8 cellular contexts compared by ENCODE assay signal in the genomic region with DNA sequence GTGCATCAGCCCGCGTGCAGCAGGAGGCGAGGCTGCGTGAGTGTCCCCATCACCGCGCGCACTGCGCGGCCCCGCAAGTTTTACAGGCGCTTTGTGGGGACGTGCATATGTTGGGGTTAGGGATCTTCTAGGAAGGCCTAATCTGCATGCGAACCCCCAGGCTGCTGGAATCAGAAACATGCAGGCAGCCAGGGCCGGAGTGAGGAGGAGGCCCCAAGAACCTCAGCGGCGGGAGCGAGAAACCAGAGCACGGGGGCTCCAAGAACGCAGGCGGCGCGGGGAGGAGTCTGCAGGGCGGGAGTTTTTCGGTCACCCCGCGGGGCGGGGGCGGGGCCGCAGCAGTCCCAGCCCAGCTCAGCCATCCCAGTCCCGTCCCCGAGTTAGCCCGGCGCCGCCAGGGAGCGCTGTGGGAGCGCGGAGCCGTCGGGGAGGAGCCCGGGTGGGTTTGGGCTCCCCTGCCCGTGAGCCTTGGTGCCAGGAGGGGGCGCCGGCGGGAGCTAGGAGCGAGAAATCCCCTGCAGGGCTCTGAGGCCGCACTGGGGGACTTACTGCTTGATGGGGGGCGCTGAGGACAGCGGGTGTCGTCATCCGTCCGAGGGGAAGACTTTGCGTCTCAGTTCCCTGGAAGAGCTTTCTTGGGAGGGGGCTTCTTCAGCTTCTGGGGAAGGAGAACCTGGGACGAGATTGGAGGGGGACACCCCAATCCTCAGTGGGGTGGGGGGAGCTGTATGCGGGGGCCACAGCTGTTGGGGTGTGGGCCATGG. TPM values are rescaled to one million over a fixed set of nuclear protein-coding genes. Genes with fewer than 3 reads are reported as not detected.
A peak's percentile ranks its signal among the peaks of the same experiment; 100 is the strongest.
DNase-seq lines count a peak whose midpoint lies in the region; ATAC-seq and TF ChIP-seq lines count a peak whose summit lies in the region.

No MANE protein-coding gene starts in this region.

- DNase-seq in AG08395 (ENCODE audit: low spot score) (peak; percentile 96), GM19238 (ENCODE audit: insufficient read length, low spot score) (peak; percentile 97), HT1080 (ENCODE audit: low read depth) (peak; percentile 87), NOMO-1 (lab: John Stamatoyannopoulos, UW; ENCODE audit: unreplicated experiment in 2 of 2) (peak; percentile 92 to 94), mesothelial cell of epicardium (ENCODE audit: low spot score in 2 of 2, unreplicated experiment in 2 of 2) (peak; percentile 89 to 98)
- peak; percentile 77 for DNase-seq in activated CD8-positive, alpha-beta memory T cell treated with anti-CD3 and anti-CD28 coated beads for 1 hour (ENCODE audit: extremely low read depth in 1 of 2, low read depth in 1 of 2)
- DNase-seq in effector memory CD8-positive, alpha-beta T cell, result peak; percentile 87 to 90 (median 90)
- DNase-seq in stimulated activated CD8-positive, alpha-beta memory T cell treated with anti-CD3 and anti-CD28 coated beads, Interleukin-4, amount 100 ng/mL, for 24 hours (ENCODE audit: low read depth), result peak; percentile 90

- peak; percentile 78 for TF ChIP-seq CTCF in mesothelial cell of epicardium (IDR thresholded peaks at IDR 0.05; ENCODE audit: unreplicated experiment)

- peak overlapping the region; percentile 8 to 90 for H3K27ac Mint-ChIP-seq in effector memory CD8-positive, alpha-beta T cell
- H3K27ac Mint-ChIP-seq in mesothelial cell of epicardium, result peak overlapping the region; percentile 64

- peaks cover 24 to 53% of the 10 kb centered on the region in 2 donors for H3K27me3 Mint-ChIP-seq in effector memory CD8-positive, alpha-beta T cell
- H3K27me3 Mint-ChIP-seq in mesothelial cell of epicardium (ENCODE audit: low read depth), result peaks cover 47% of the 10 kb centered on the region

- peak overlapping the region; percentile 77 to 87 for H3K4me3 Mint-ChIP-seq in effector memory CD8-positive, alpha-beta T cell
- H3K4me3 Mint-ChIP-seq in mesothelial cell of epicardium, result peak overlapping the region; percentile 60

- peaks cover 4% of the 10 kb centered on the region for H3K36me3 Mint-ChIP-seq in effector memory CD8-positive, alpha-beta T cell (ENCODE audit: insufficient read depth)
- H3K36me3 Mint-ChIP-seq in mesothelial cell of epicardium, result no peaks in the 10 kb centered on the region

- H3K9me3 Mint-ChIP-seq in effector memory CD8-positive, alpha-beta T cell, result no peaks in the 10 kb centered on the region
- H3K9me3 Mint-ChIP-seq in mesothelial cell of epicardium, result no peaks in the 10 kb centered on the region

- peak; percentile 94 for ATAC-seq in effector memory CD8-positive, alpha-beta T cell (replicated peaks)

- peaks cover 13 to 14% of the 10 kb centered on the region in 2 donors for H3K4me1 Mint-ChIP-seq in effector memory CD8-positive, alpha-beta T cell (ENCODE audit: low read depth in 2 of 2)
- H3K4me1 Mint-ChIP-seq in mesothelial cell of epicardium, result peaks cover 20% of the 10 kb centered on the region

RNA-seq across cellular contexts. Expression of a gene that starts 0.9 kb away (rescaled TPM):
- 0.53 TPM in 1 of 2 replicates, not detected in the other for total RNA-seq in HT1080 (2014; rRNA removed; shearing (Covaris generic))
- 0.07 TPM in 1 of 2 replicates, not detected in the other for polyA plus RNA-seq in HT1080 (2015; cell fraction: cytosol; rRNA removed)
- polyA plus RNA-seq in HT1080 (2015; cell fraction: nucleus; rRNA removed), result not detected in 2 replicates
- total RNA-seq in mesothelial cell of epicardium, result 1.7 to 2.8 TPM (median 2.4 TPM) in 3 replicates

RNA-seq across cellular contexts. Expression of a gene that starts 13.0 kb away (rescaled TPM):
- 56.5 and 71.8 TPM in 2 replicates for total RNA-seq in HT1080 (2014; rRNA removed; shearing (Covaris generic))
- polyA plus RNA-seq in HT1080 (2015; cell fraction: cytosol; rRNA removed), result 21.5 and 23.1 TPM in 2 replicates
- 87.7 and 99.9 TPM in 2 replicates for polyA plus RNA-seq in HT1080 (2015; cell fraction: nucleus; rRNA removed)
- 54.0 to 61.1 TPM (median 56.9 TPM) in 3 replicates for total RNA-seq in mesothelial cell of epicardium

RNA-seq across cellular contexts. Expression of a gene that starts 19.4 kb away (rescaled TPM):
- total RNA-seq in HT1080 (2014; rRNA removed; shearing (Covaris generic)), result 4.1 and 5.9 TPM in 2 replicates
- polyA plus RNA-seq in HT1080 (2015; cell fraction: cytosol; rRNA removed), result 0.92 and 1.0 TPM in 2 replicates
- 13.5 and 17.8 TPM in 2 replicates for polyA plus RNA-seq in HT1080 (2015; cell fraction: nucleus; rRNA removed)
- total RNA-seq in mesothelial cell of epicardium, result 5.4 to 6.0 TPM (median 5.9 TPM) in 3 replicates

RNA-seq across cellular contexts. Expression of a gene that starts 35.6 kb away (rescaled TPM):
- not detected in 2 replicates for total RNA-seq in HT1080 (2014; rRNA removed; shearing (Covaris generic))
- 0.12 TPM in 1 of 2 replicates, not detected in the other for polyA plus RNA-seq in HT1080 (2015; cell fraction: cytosol; rRNA removed)
- not detected in 2 replicates for polyA plus RNA-seq in HT1080 (2015; cell fraction: nucleus; rRNA removed)
- 0.32 TPM in 1 of 3 replicates, not detected in the others for total RNA-seq in mesothelial cell of epicardium

RNA-seq across cellular contexts. Expression of a gene that starts 47.3 kb away (rescaled TPM):
- not detected in 2 replicates for total RNA-seq in HT1080 (2014; rRNA removed; shearing (Covaris generic))
- 0.05 TPM in 1 of 2 replicates, not detected in the other for polyA plus RNA-seq in HT1080 (2015; cell fraction: cytosol; rRNA removed)
- 0.35 TPM in 1 of 2 replicates, not detected in the other for polyA plus RNA-seq in HT1080 (2015; cell fraction: nucleus; rRNA removed)
- total RNA-seq in mesothelial cell of epicardium, result 0.49 to 1.1 TPM (median 0.90 TPM) in 3 replicates

Comparison
In these comparisons a context has a peak if more than half of its experiments do, and no peak if none do; other contexts are left out.
1. Peak in every context shown above with its lines: DNase-seq and ATAC-seq.